ENCODE assay signal across 21 cellular contexts in genomic region chr17:55830699-55831098, GRCh38.
"Had no signal": no experiment of that assay in that cellular context is flagged by ENCODE, and none has a peak within 500 bp of the region (broad histone marks: within the 10 kb centered on the region; RNA-seq: fewer than 3 reads in every experiment).

No MANE protein-coding gene starts in this region.

- H3K27ac Mint-ChIP-seq: activated CD8-positive, alpha-beta T cell treated with anti-CD3 and anti-CD28 coated beads, Interleukin-2, amount 10 ng/mL, durations not matched to agents 7 days and 5 days; activated naive CD4-positive, alpha-beta T cell treated with anti-CD3 and anti-CD28 coated beads, Interleukin-2, amount 50 U/mL, for 24 hours; mesothelial cell of epicardium; naive thymus-derived CD8-positive, alpha-beta T cell; stimulated activated naive B cell treated with anti-CD40 and anti-IgM and Interleukin-4, amounts not matched to agents 10 μg/mL and 1 μg/mL and 100 μg/mL, for 72 hours had no signal

- H3K27ac ChIP-seq: brain microvascular endothelial cell, esophagus muscularis mucosa, testis, upper lobe of right lung had no signal

- H3K4me3 ChIP-seq: esophagus muscularis mucosa, testis, upper lobe of right lung had no signal

- DNase-seq: activated CD4-positive, alpha-beta T cell treated with anti-CD3 and anti-CD28 coated beads for 1 hour; activated CD4-positive, alpha-beta T cell treated with anti-CD3 and anti-CD28 coated beads, Interleukin-2, amount 50 U/mL, for 1 hour; activated CD8-positive, alpha-beta T cell treated with anti-CD3 and anti-CD28 coated beads, Interleukin-2, amount 10 ng/mL, durations not matched to agents 7 days and 5 days; activated gamma-delta T cell treated with Interleukin-2 at 50 U/mL for 16 hours; aorta; brain microvascular endothelial cell; effector memory CD4-positive, alpha-beta T cell; glutamatergic neuron; hippocampal formation; left ventricle myocardium superior; mammary epithelial cell; naive thymus-derived CD8-positive, alpha-beta T cell; stimulated activated CD4-positive, alpha-beta T cell treated with anti-CD3 and anti-CD28 coated beads, Interleukin-2, amount 100 ng/mL, for 48 hours; stimulated activated CD8-positive, alpha-beta memory T cell treated with anti-CD3 and anti-CD28 coated beads, Interleukin-4, amount 100 ng/mL, for 48 hours; stimulated activated naive B cell treated with anti-CD40 and anti-IgM and Interleukin-4, amounts not matched to agents 10 μg/mL and 1 μg/mL and 100 μg/mL, for 72 hours; testis; upper lobe of right lung had no signal

- H3K4me3 Mint-ChIP-seq: activated CD8-positive, alpha-beta T cell treated with anti-CD3 and anti-CD28 coated beads, Interleukin-2, amount 10 ng/mL, durations not matched to agents 7 days and 5 days; activated naive CD4-positive, alpha-beta T cell treated with anti-CD3 and anti-CD28 coated beads, Interleukin-2, amount 50 U/mL, for 24 hours; central memory CD8-positive, alpha-beta T cell; mesothelial cell of epicardium; naive thymus-derived CD8-positive, alpha-beta T cell; stimulated activated naive B cell treated with anti-CD40 and anti-IgM and Interleukin-4, amounts not matched to agents 10 μg/mL and 1 μg/mL and 100 μg/mL, for 72 hours had no signal

- H3K4me1 Mint-ChIP-seq: activated naive CD4-positive, alpha-beta T cell treated with anti-CD3 and anti-CD28 coated beads, Interleukin-2, amount 50 U/mL, for 24 hours; central memory CD8-positive, alpha-beta T cell; mesothelial cell of epicardium; naive thymus-derived CD8-positive, alpha-beta T cell; stimulated activated naive B cell treated with anti-CD40 and anti-IgM and Interleukin-4, amounts not matched to agents 10 μg/mL and 1 μg/mL and 100 μg/mL, for 72 hours had no signal

- H3K36me3 ChIP-seq: brain microvascular endothelial cell, esophagus muscularis mucosa, upper lobe of right lung had no signal

- H3K4me1 ChIP-seq: esophagus muscularis mucosa, testis, upper lobe of right lung had no signal

- H3K9me3 Mint-ChIP-seq: activated naive CD4-positive, alpha-beta T cell treated with anti-CD3 and anti-CD28 coated beads, Interleukin-2, amount 50 U/mL, for 24 hours; mesothelial cell of epicardium; naive thymus-derived CD8-positive, alpha-beta T cell; stimulated activated naive B cell treated with anti-CD40 and anti-IgM and Interleukin-4, amounts not matched to agents 10 μg/mL and 1 μg/mL and 100 μg/mL, for 72 hours had no signal

- H3K36me3 Mint-ChIP-seq: activated naive CD4-positive, alpha-beta T cell treated with anti-CD3 and anti-CD28 coated beads, Interleukin-2, amount 50 U/mL, for 24 hours; mesothelial cell of epicardium; naive thymus-derived CD8-positive, alpha-beta T cell; stimulated activated naive B cell treated with anti-CD40 and anti-IgM and Interleukin-4, amounts not matched to agents 10 μg/mL and 1 μg/mL and 100 μg/mL, for 72 hours had no signal

- ATAC-seq: activated CD8-positive, alpha-beta T cell treated with anti-CD3 and anti-CD28 coated beads, Interleukin-2, amount 10 ng/mL, durations not matched to agents 7 days and 5 days; left ventricle myocardium superior; naive thymus-derived CD8-positive, alpha-beta T cell; stimulated activated naive B cell treated with anti-CD40 and anti-IgM and Interleukin-4, amounts not matched to agents 10 μg/mL and 1 μg/mL and 100 μg/mL, for 72 hours; upper lobe of right lung had no signal

- H3K27me3 Mint-ChIP-seq: central memory CD8-positive, alpha-beta T cell had no signal

- H3K9me3 ChIP-seq: esophagus muscularis mucosa, testis, upper lobe of right lung had no signal

- H3K27me3 ChIP-seq: brain microvascular endothelial cell, esophagus muscularis mucosa, testis, upper lobe of right lung had no signal
